1 cellular context compared by ENCODE assay signal in genomic region chr3:142725352-142725739, GRCh38.
TF ChIP-seq lines count a peak whose summit lies in the region.

No MANE protein-coding gene starts in this region.

TF ChIP-seq in HEK293, 187 proteins besides CTCF, POLR2A, EP300 and RAD21 (continued from another document):
- TF ChIP-seq ZNF768 (tag by site-specific recombination; IDR thresholded peaks at IDR 0.05) (no peak), ZBTB21 (tag by site-specific recombination; IDR thresholded peaks at IDR 0.05) (no peak), ZNF555 (tag by site-specific recombination; conservative IDR thresholded peaks at IDR 0.05) (no peak)
